In the genomic region with DNA sequence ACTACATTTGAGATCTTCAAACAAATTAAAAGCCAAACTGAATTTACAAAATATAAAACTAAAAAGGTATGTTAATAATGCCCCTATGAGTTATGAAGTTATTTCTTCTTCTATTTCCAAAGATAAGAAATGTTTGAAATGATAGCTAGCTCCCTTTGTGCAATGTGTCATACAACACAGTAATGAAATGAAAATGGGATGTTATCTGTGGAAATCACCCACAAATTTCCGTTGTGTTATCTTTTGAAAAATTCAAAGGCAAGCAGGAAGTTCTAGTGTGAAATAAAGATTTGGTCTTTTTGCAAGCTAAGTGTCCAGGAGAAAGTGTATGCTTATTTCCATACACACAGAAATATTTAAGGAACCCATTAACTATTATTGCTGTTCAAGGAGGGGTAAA, we compare ENCODE assay signal across 21 cellular contexts.
"Had no signal": no experiment of that assay in that cellular context is flagged by ENCODE, and none has a peak within 500 bp of the region (broad histone marks: within the 10 kb centered on the region; RNA-seq: fewer than 3 reads in every experiment).

No MANE protein-coding gene starts in this region.

- H3K4me3 ChIP-seq: left lung, lung, prostate gland, transverse colon had no signal

- H3K36me3 ChIP-seq: left lung, prostate gland, transverse colon had no signal

- DNase-seq: activated CD4-positive, alpha-beta memory T cell treated with anti-CD3 and anti-CD28 coated beads, Interleukin-2, amount 10 ng/mL, durations not matched to agents 7 days and 5 days; activated CD4-positive, alpha-beta T cell treated with anti-CD3 and anti-CD28 coated beads for 48 hours; activated effector memory CD4-positive, alpha-beta T cell treated with Interleukin-2 at 50 U/mL for 16 hours; activated naive CD4-positive, alpha-beta T cell treated with anti-CD3 and anti-CD28 coated beads for 36 hours; activated naive CD8-positive, alpha-beta T cell treated with anti-CD3 and anti-CD28 coated beads, Interleukin-2, amount 10 ng/mL, durations not matched to agents 7 days and 5 days; activated T-cell treated with anti-CD3 and anti-CD28 coated beads, Interleukin-2, amount 50 U/mL, for 72 hours; amygdala; effector CD4-positive, alpha-beta T cell; kidney glomerular epithelial cell; left lung; naive thymus-derived CD4-positive, alpha-beta T cell; stimulated activated CD4-positive, alpha-beta T cell treated with anti-CD3 and anti-CD28 coated beads, Interleukin-2, amount 100 ng/mL, for 48 hours; stimulated activated CD8-positive, alpha-beta memory T cell treated with anti-CD3 and anti-CD28 coated beads, Interleukin-4, amount 100 ng/mL, for 48 hours; stimulated activated naive B cell treated with anti-CD40 and anti-IgM and Interleukin-4, amounts not matched to agents 10 μg/mL and 1 μg/mL and 100 μg/mL, for 72 hours; T-helper 9 cell; transverse colon had no signal

- H3K27ac ChIP-seq: foreskin keratinocyte, left lung, prostate gland, transverse colon had no signal

- H3K27me3 ChIP-seq: foreskin keratinocyte, left lung, transverse colon had no signal

- FAIRE-seq: endometrium, urothelium cell line had no signal

- H3K4me1 ChIP-seq: foreskin keratinocyte, prostate gland, transverse colon had no signal

- ATAC-seq: activated T-cell treated with anti-CD3 and anti-CD28 coated beads, Interleukin-2, amount 50 U/mL, for 72 hours; foreskin keratinocyte; left lung; naive thymus-derived CD4-positive, alpha-beta T cell; stimulated activated naive B cell treated with anti-CD40 and anti-IgM and Interleukin-4, amounts not matched to agents 10 μg/mL and 1 μg/mL and 100 μg/mL, for 72 hours had no signal

- H3K9me3 ChIP-seq: left lung, prostate gland, transverse colon had no signal
